Comparison of ENCODE assay signal across 1 cellular context in genomic region chr5:1094670-1095190, GRCh38.
TF ChIP-seq lines count a peak whose summit lies in the region.

No MANE protein-coding gene starts in this region.

TF ChIP-seq in GM23338, 12 proteins besides CTCF, POLR2A, EP300 and RAD21 (continued from another document):
- TF ChIP-seq ZNF462 (CRISPR knock-in tag; IDR thresholded peaks at IDR 0.05), result no peak
- TF ChIP-seq ETS1 (IDR thresholded peaks at IDR 0.05), result no peak
- TF ChIP-seq ZNF331 (CRISPR knock-in tag; IDR thresholded peaks at IDR 0.05; ENCODE audit: low read depth), result no peak
- no peak for TF ChIP-seq REST (IDR thresholded peaks at IDR 0.05; ENCODE audit: unreplicated experiment)
- no peak for TF ChIP-seq JUNB (IDR thresholded peaks at IDR 0.05; ENCODE audit: unreplicated experiment)
- no peak for TF ChIP-seq EZH2 (IDR thresholded peaks at IDR 0.05; ENCODE audit: low read depth, unreplicated experiment)
- TF ChIP-seq ZNF114 (CRISPR knock-in tag; IDR thresholded peaks at IDR 0.05), result no peak
- no peak for TF ChIP-seq NANOG (IDR thresholded peaks at IDR 0.05; ENCODE audit: borderline replicate concordance)
- TF ChIP-seq STAT1 (IDR thresholded peaks at IDR 0.05; ENCODE audit: unreplicated experiment), result no peak
- TF ChIP-seq EZH2phosphoT487 (IDR thresholded peaks at IDR 0.05; ENCODE audit: unreplicated experiment), result no peak
- no peak for TF ChIP-seq POLR2AphosphoS5 (IDR thresholded peaks at IDR 0.05; ENCODE audit: low read depth)
